3 cellular contexts compared by ENCODE assay signal in the genomic region with DNA sequence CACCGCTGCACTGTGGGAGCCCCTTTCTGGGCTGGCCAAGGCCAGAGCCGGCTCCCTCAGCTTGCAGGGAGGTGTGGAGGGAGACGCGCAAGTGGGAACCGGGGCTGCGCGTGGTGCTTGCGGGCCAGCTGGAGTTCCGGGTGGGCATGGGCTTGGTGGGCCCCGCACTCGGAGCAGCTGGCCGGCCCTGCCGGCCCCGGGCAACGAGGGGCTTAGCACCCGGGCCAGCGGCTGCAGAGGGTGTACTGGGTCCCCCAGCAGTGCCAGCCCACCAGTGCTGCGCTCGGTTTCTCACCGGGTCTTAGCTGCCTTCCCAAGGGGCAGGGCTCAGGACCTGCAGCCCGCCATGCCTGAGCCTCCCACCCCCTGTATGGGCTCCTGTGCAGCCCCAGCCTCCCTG. TPM values are rescaled to one million over a fixed set of nuclear protein-coding genes. Genes with fewer than 3 reads are reported as not detected.
"Had no signal": no experiment of that assay in that cellular context is flagged by ENCODE, and none has a peak within 500 bp of the region (broad histone marks: within the 10 kb centered on the region; RNA-seq: fewer than 3 reads in every experiment).

No MANE protein-coding gene starts in this region.

RNA-seq across cellular contexts. Expression of a gene that starts 47.9 kb away (rescaled TPM):
- total RNA-seq: activated CD4-positive, alpha-beta memory T cell treated with anti-CD3 and anti-CD28 coated beads for 36 hours; activated CD8-positive, alpha-beta T cell treated with anti-CD3 and anti-CD28 coated beads for 36 hours; WTC11 had no signal
